Comparison of ENCODE assay signal across 8 cellular contexts in genomic region chr11:124717786-124718634, GRCh38. TPM values are rescaled to one million over a fixed set of nuclear protein-coding genes. Genes with fewer than 3 reads are reported as not detected.
A peak's percentile ranks its signal among the peaks of the same experiment; 100 is the strongest.
DNase-seq lines count a peak whose midpoint lies in the region; ATAC-seq lines count a peak whose summit lies in the region.

No MANE protein-coding gene starts in this region.

- intact Hi-C loops in sciatic nerve (cut with DNase I), result no loop called here

- POLR2A ChIA-PET in activated naive CD8-positive, alpha-beta T cell treated with anti-CD3 and anti-CD28 coated beads, Interleukin-2, amount 10 ng/mL, durations not matched to agents 7 days and 5 days (lab: Charles Lee), result interaction anchor here (1.4 kb wide), 1 partner anchor 44 kb away, joined by 8 read pairs; the partner anchor contains the start of genes SIAE and SPA17

- H3K4me1 Mint-ChIP-seq in activated naive CD8-positive, alpha-beta T cell treated with anti-CD3 and anti-CD28 coated beads, Interleukin-2, amount 10 ng/mL, durations not matched to agents 7 days and 5 days, result peaks cover 12% of the 10 kb centered on the region

- DNase-seq in NCI-H748 (lab: John Stamatoyannopoulos, UW; ENCODE audit: unreplicated experiment), result peak; percentile 46
- DNase-seq in NCI-H748 treated with DMSO at 0.1 percent for 48 hours (lab: John Stamatoyannopoulos, UW), result no peak
- peak; percentile 24 to 31 for DNase-seq in Kasumi-1 (lab: John Stamatoyannopoulos, UW)
- DNase-seq in activated naive CD8-positive, alpha-beta T cell treated with anti-CD3 and anti-CD28 coated beads, Interleukin-2, amount 10 ng/mL, durations not matched to agents 7 days and 5 days, result no peak
- DNase-seq in hepatic stellate cell (ENCODE audit: low spot score), result peak; percentile 53
- no peak for DNase-seq in sciatic nerve (ENCODE audit: low spot score)
- DNase-seq in NOMO-1 treated with dmso at 0.1 percent for 144 hours (lab: John Stamatoyannopoulos, UW; ENCODE audit: unreplicated experiment), result no peak

- no peak overlapping the region for H3K27ac Mint-ChIP-seq in activated naive CD8-positive, alpha-beta T cell treated with anti-CD3 and anti-CD28 coated beads, Interleukin-2, amount 10 ng/mL, durations not matched to agents 7 days and 5 days

- no peaks in the 10 kb centered on the region for H3K36me3 Mint-ChIP-seq in activated naive CD8-positive, alpha-beta T cell treated with anti-CD3 and anti-CD28 coated beads, Interleukin-2, amount 10 ng/mL, durations not matched to agents 7 days and 5 days

- peaks cover 52% of the 10 kb centered on the region for H3K27me3 Mint-ChIP-seq in activated naive CD8-positive, alpha-beta T cell treated with anti-CD3 and anti-CD28 coated beads, Interleukin-2, amount 10 ng/mL, durations not matched to agents 7 days and 5 days

- H3K9me3 Mint-ChIP-seq in activated naive CD8-positive, alpha-beta T cell treated with anti-CD3 and anti-CD28 coated beads, Interleukin-2, amount 10 ng/mL, durations not matched to agents 7 days and 5 days, result no peaks in the 10 kb centered on the region

- peak; percentile 39 for ATAC-seq in activated naive CD8-positive, alpha-beta T cell treated with anti-CD3 and anti-CD28 coated beads, Interleukin-2, amount 10 ng/mL, durations not matched to agents 7 days and 5 days (ENCODE audit: low read depth)
- ATAC-seq in sciatic nerve (peak; percentile 38), GM19397 (IDR thresholded peaks at IDR 0.05; ENCODE audit: unreplicated experiment) (no peak)

- peak overlapping the region; percentile 75 for H3K4me3 Mint-ChIP-seq in activated naive CD8-positive, alpha-beta T cell treated with anti-CD3 and anti-CD28 coated beads, Interleukin-2, amount 10 ng/mL, durations not matched to agents 7 days and 5 days

RNA-seq across cellular contexts. Expression of gene NRGN, which starts 21.7 kb away (rescaled TPM):
- total RNA-seq in activated naive CD8-positive, alpha-beta T cell treated with anti-CD3 and anti-CD28 coated beads, Interleukin-2, amount 10 ng/mL, durations not matched to agents 7 days and 5 days, result 1 to 10 TPM; 4.0 to 5.3 TPM
- total RNA-seq in sciatic nerve, result 6.2 TPM

RNA-seq across cellular contexts. Expression of gene VSIG2, which starts 34.0 kb away (rescaled TPM):
- total RNA-seq in activated naive CD8-positive, alpha-beta T cell treated with anti-CD3 and anti-CD28 coated beads, Interleukin-2, amount 10 ng/mL, durations not matched to agents 7 days and 5 days, result under 1 TPM in 1 of 2 experiments, not detected in 1; 0.34 TPM
- 2.0 TPM for total RNA-seq in sciatic nerve

RNA-seq across cellular contexts. Expression of gene ESAM, which starts 44.1 kb away (rescaled TPM):
- under 1 TPM; 0.91 to 0.97 TPM for total RNA-seq in activated naive CD8-positive, alpha-beta T cell treated with anti-CD3 and anti-CD28 coated beads, Interleukin-2, amount 10 ng/mL, durations not matched to agents 7 days and 5 days
- total RNA-seq in sciatic nerve, result 61.0 TPM

RNA-seq across cellular contexts. Expression of gene SPA17, which starts 44.3 kb away (rescaled TPM):
- total RNA-seq in activated naive CD8-positive, alpha-beta T cell treated with anti-CD3 and anti-CD28 coated beads, Interleukin-2, amount 10 ng/mL, durations not matched to agents 7 days and 5 days, result 1 to 10 TPM; 1.5 to 3.0 TPM
- total RNA-seq in sciatic nerve, result 2.5 TPM

RNA-seq across cellular contexts. Expression of gene SIAE, which starts 44.5 kb away (rescaled TPM):
- total RNA-seq in activated naive CD8-positive, alpha-beta T cell treated with anti-CD3 and anti-CD28 coated beads, Interleukin-2, amount 10 ng/mL, durations not matched to agents 7 days and 5 days, result 1 to 10 TPM; 4.4 to 5.2 TPM
- 12.3 TPM for total RNA-seq in sciatic nerve

Comparison
In these comparisons a context has a peak if more than half of its experiments do, and no peak if none do; other contexts are left out.
1. DNase-seq: peak in NCI-H748 (single experiment), Kasumi-1 (2 of 2) and hepatic stellate cell (single experiment); none in NCI-H748 treated with DMSO at 0.1 percent for 48 hours (single experiment), activated naive CD8-positive, alpha-beta T cell treated with anti-CD3 and anti-CD28 coated beads, Interleukin-2, amount 10 ng/mL, durations not matched to agents 7 days and 5 days (single experiment), sciatic nerve (single experiment) and NOMO-1 treated with dmso at 0.1 percent for 144 hours (single experiment).
2. RNA of gene ESAM, which starts 44.1 kb away (total RNA-seq): 61.0 TPM in sciatic nerve (single experiment); 0.91 to 0.97 TPM in activated naive CD8-positive, alpha-beta T cell treated with anti-CD3 and anti-CD28 coated beads, Interleukin-2, amount 10 ng/mL, durations not matched to agents 7 days and 5 days; every median in the first group is over 10 times any median in the second.